In the genomic region with DNA sequence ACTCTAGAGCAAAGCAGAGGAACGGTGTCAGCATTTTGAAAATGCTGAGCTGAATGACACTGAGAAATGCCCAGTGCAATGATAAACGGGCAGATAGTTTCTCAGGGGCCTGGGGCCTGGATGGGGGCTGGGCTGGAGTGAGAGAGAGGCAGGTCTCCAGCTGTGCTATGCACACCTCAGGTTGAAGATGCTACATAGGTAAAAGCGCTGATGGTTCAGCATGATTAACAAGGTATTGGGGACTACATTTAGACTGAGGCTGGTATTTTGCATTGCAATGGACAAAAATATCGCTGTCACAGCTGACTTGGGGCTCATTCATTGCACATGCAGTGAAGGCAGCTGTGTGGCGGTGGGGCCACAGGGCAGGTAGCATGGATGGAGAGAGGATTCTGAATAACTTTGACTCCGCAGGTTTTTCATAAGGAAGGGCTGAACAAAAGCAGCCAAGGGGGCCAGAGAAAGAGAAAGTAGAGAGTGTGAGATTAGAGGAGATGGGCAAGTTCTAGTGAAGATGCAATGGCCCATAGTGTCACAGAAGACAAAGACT, we compare ENCODE assay signal across 2 cellular contexts.
TF ChIP-seq lines count a peak whose summit lies in the region.

No MANE protein-coding gene starts in this region.

TF ChIP-seq in GM23338, 12 proteins besides CTCF, POLR2A, EP300 and RAD21 (continued from another document):
- TF ChIP-seq ZNF462 (CRISPR knock-in tag; IDR thresholded peaks at IDR 0.05) (no peak), ETS1 (IDR thresholded peaks at IDR 0.05) (no peak), EZH2 (IDR thresholded peaks at IDR 0.05; ENCODE audit: low read depth, unreplicated experiment) (no peak), JUNB (IDR thresholded peaks at IDR 0.05; ENCODE audit: unreplicated experiment) (no peak), CREB1 (CRISPR knock-in tag; IDR thresholded peaks at IDR 0.05; ENCODE audit: low read depth) (no peak), STAT1 (IDR thresholded peaks at IDR 0.05; ENCODE audit: unreplicated experiment) (no peak), POLR2AphosphoS5 (IDR thresholded peaks at IDR 0.05; ENCODE audit: low read depth) (no peak)
- TF ChIP-seq, protein P1, sequence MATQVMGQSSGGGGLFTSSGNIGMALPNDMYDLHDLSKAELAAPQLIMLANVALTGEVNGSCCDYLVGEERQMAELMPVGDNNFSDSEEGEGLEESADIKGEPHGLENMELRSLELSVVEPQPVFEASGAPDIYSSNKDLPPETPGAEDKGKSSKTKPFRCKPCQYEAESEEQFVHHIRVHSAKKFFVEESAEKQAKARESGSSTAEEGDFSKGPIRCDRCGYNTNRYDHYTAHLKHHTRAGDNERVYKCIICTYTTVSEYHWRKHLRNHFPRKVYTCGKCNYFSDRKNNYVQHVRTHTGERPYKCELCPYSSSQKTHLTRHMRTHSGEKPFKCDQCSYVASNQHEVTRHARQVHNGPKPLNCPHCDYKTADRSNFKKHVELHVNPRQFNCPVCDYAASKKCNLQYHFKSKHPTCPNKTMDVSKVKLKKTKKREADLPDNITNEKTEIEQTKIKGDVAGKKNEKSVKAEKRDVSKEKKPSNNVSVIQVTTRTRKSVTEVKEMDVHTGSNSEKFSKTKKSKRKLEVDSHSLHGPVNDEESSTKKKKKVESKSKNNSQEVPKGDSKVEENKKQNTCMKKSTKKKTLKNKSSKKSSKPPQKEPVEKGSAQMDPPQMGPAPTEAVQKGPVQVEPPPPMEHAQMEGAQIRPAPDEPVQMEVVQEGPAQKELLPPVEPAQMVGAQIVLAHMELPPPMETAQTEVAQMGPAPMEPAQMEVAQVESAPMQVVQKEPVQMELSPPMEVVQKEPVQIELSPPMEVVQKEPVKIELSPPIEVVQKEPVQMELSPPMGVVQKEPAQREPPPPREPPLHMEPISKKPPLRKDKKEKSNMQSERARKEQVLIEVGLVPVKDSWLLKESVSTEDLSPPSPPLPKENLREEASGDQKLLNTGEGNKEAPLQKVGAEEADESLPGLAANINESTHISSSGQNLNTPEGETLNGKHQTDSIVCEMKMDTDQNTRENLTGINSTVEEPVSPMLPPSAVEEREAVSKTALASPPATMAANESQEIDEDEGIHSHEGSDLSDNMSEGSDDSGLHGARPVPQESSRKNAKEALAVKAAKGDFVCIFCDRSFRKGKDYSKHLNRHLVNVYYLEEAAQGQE (IDR thresholded peaks at IDR 0.05; ENCODE audit: unreplicated experiment): no peak

TF ChIP-seq in GM12878, 131 proteins besides CTCF, POLR2A, EP300 and RAD21 (continued from another document):
- TF ChIP-seq, protein P2, sequence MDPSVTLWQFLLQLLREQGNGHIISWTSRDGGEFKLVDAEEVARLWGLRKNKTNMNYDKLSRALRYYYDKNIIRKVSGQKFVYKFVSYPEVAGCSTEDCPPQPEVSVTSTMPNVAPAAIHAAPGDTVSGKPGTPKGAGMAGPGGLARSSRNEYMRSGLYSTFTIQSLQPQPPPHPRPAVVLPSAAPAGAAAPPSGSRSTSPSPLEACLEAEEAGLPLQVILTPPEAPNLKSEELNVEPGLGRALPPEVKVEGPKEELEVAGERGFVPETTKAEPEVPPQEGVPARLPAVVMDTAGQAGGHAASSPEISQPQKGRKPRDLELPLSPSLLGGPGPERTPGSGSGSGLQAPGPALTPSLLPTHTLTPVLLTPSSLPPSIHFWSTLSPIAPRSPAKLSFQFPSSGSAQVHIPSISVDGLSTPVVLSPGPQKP (IDR thresholded peaks at IDR 0.05; ENCODE audit: low read depth, low read length): no peak
- TF ChIP-seq CREB1 (IDR thresholded peaks at IDR 0.05; ENCODE audit: low read depth): no peak
- TF ChIP-seq TCF12 (IDR thresholded peaks at IDR 0.05; ENCODE audit: low read depth, low read length): no peak
- no peak for TF ChIP-seq MTA2 (IDR thresholded peaks at IDR 0.05; ENCODE audit: low read depth)
- TF ChIP-seq, protein P1 (IDR thresholded peaks at IDR 0.05; ENCODE audit: low read depth, low read length): no peak
- TF ChIP-seq ZNF274 (IDR thresholded peaks at IDR 0.05; ENCODE audit: insufficient read depth, insufficient read length): no peak
- no peak for TF ChIP-seq NR2C2 (IDR thresholded peaks at IDR 0.05; ENCODE audit: borderline replicate concordance, control insufficient read depth, insufficient read length, low read depth)
- no peak for TF ChIP-seq EZH2 (IDR thresholded peaks at IDR 0.05; ENCODE audit: borderline replicate concordance, control insufficient read depth, low read depth, low read length)
- no peak for TF ChIP-seq FOXM1 (IDR thresholded peaks at IDR 0.05; ENCODE audit: low read depth, low read length)
- TF ChIP-seq ZNF217 (IDR thresholded peaks at IDR 0.05): no peak
